In genomic region chr22:29475550-29475949, GRCh38 we compare ENCODE assay signal across 1 cellular context.
TF ChIP-seq lines count a peak whose summit lies in the region.

No MANE protein-coding gene starts in this region.

TF ChIP-seq in HepG2, 621 proteins besides CTCF, POLR2A, EP300 and RAD21 (continued from another document):
- TF ChIP-seq ZNF276 (CRISPR knock-in tag; IDR thresholded peaks at IDR 0.05; ENCODE audit: low read depth) (no peak), HDAC6 (IDR thresholded peaks at IDR 0.05; ENCODE audit: low read depth, low read length) (no peak), HOXA3 (CRISPR knock-in tag; IDR thresholded peaks at IDR 0.05) (no peak), ATF4 (CRISPR knock-in tag; IDR thresholded peaks at IDR 0.05) (no peak)
